ENCODE assay signal across 9 cellular contexts in the genomic region with DNA sequence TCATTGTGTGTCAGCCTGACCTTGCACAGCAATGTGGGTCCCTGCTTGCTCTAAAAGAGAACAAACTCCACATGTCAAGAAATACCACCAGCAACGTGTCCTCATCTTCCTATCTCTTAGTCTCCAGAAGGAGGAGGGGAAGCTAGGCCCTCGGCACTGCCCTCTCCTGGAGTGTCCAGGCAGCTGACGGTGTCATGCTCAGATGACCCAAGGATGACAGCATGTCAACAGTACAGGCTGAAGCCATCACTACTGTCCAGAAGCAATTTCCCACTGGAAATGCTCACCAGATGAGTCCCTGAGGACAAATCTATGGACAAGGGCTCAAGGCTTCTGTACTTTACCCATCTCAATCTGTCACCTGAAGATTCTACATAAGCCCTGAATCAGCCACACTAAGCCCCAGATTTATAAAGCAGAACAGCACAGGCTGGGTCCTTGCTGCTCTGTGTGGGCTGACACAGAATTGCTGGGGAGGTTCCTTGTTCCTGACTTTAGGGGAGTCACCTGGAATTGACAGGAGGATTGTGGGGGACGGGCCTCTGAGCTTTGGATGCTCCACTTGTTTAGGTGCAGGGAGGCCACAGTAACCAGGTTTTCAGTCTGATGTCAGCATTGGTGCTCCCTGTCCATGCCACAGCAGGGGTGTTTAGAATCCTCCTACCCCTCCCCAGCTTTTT.
A peak's percentile ranks its signal among the peaks of the same experiment; 100 is the strongest.
DNase-seq lines count a peak whose midpoint lies in the region; ATAC-seq and TF ChIP-seq lines count a peak whose summit lies in the region.
"Had no signal": no experiment of that assay in that cellular context is flagged by ENCODE, and none has a peak within 500 bp of the region (broad histone marks: within the 10 kb centered on the region; RNA-seq: fewer than 3 reads in every experiment).

No MANE protein-coding gene starts in this region.

- peaks cover 0 to 1% (median 0%) of the 10 kb centered on the region in 3 donors for H3K36me3 Mint-ChIP-seq in CD8-positive, alpha-beta memory T cell
- H3K36me3 Mint-ChIP-seq: activated naive CD8-positive, alpha-beta T cell treated with anti-CD3 and anti-CD28 coated beads, Interleukin-2, amount 10 ng/mL, durations not matched to agents 7 days and 5 days had no signal

- H3K27me3 Mint-ChIP-seq in CD8-positive, alpha-beta memory T cell = no peaks in the 10 kb centered on the region

- peak; percentile 41 for DNase-seq in AG08395 (ENCODE audit: low spot score)
- peak; percentile 52 for DNase-seq in HT-29 (ENCODE audit: low spot score)
- DNase-seq in astrocyte of the spinal cord (ENCODE audit: low read depth, low spot score) = no peak
- DNase-seq in kidney epithelial cell (ENCODE audit: low read depth) = no peak
- DNase-seq in CD8-positive, alpha-beta memory T cell = no peak
- no peak for DNase-seq in stimulated activated CD4-positive, alpha-beta T cell treated with anti-CD3 and anti-CD28 coated beads, Interleukin-2, amount 100 ng/mL, for 48 hours
- DNase-seq in NCI-H1694 (lab: John Stamatoyannopoulos, UW) = no peak
- DNase-seq: activated naive CD8-positive, alpha-beta T cell treated with anti-CD3 and anti-CD28 coated beads, Interleukin-2, amount 10 ng/mL, durations not matched to agents 7 days and 5 days had no signal

- H3K27me3 ChIP-seq in kidney epithelial cell (ENCODE audit: control insufficient read depth, insufficient read depth, low read length) = peaks cover 7% of the 10 kb centered on the region
- H3K27me3 ChIP-seq in CD8-positive, alpha-beta memory T cell (ENCODE audit: insufficient read depth, low read length, poor library complexity, severe bottlenecking) = no peaks in the 10 kb centered on the region

- CTCF ChIA-PET in CD8-positive, alpha-beta memory T cell (lab: Charles Lee) = no interaction called here

- H3K4me3 Mint-ChIP-seq in CD8-positive, alpha-beta memory T cell = no peak overlapping the region
- H3K4me3 Mint-ChIP-seq: activated naive CD8-positive, alpha-beta T cell treated with anti-CD3 and anti-CD28 coated beads, Interleukin-2, amount 10 ng/mL, durations not matched to agents 7 days and 5 days had no signal

- no peak for ATAC-seq in GM21576 (IDR thresholded peaks at IDR 0.05; ENCODE audit: unreplicated experiment)

- POLR2A ChIA-PET in CD8-positive, alpha-beta memory T cell (lab: Charles Lee) = no interaction called here

- H3K27ac ChIP-seq in CD8-positive, alpha-beta memory T cell (ENCODE audit: low read depth, low read length) = no peak overlapping the region

- H3K9me3 Mint-ChIP-seq in CD8-positive, alpha-beta memory T cell = no peaks in the 10 kb centered on the region
- H3K9me3 Mint-ChIP-seq: activated naive CD8-positive, alpha-beta T cell treated with anti-CD3 and anti-CD28 coated beads, Interleukin-2, amount 10 ng/mL, durations not matched to agents 7 days and 5 days had no signal

- TF ChIP-seq CTCF in astrocyte of the spinal cord (IDR thresholded peaks at IDR 0.05; ENCODE audit: low read depth, low read length) = peak; percentile 52
- peak; percentile 46 for TF ChIP-seq CTCF in kidney epithelial cell (IDR thresholded peaks at IDR 0.05; ENCODE audit: insufficient read depth, low read length, poor library complexity, severe bottlenecking)

- H3K4me3 ChIP-seq in astrocyte of the spinal cord (ENCODE audit: low read depth, low read length) = no peak overlapping the region
- no peak overlapping the region for H3K4me3 ChIP-seq in kidney epithelial cell (ENCODE audit: low read depth, low read length)
- H3K4me3 ChIP-seq in CD8-positive, alpha-beta memory T cell (ENCODE audit: low read length) = no peak overlapping the region

- in situ Hi-C loops in astrocyte of the spinal cord (cut with HindIII; ENCODE audit: low sequenced_read_pairs) = no loop called here

- H3K9me3 ChIP-seq in CD8-positive, alpha-beta memory T cell (ENCODE audit: low read length) = no peaks in the 10 kb centered on the region

- peak overlapping the region in 1 of 8 donors; percentile 38 for H3K27ac Mint-ChIP-seq in CD8-positive, alpha-beta memory T cell
- H3K27ac Mint-ChIP-seq: activated naive CD8-positive, alpha-beta T cell treated with anti-CD3 and anti-CD28 coated beads, Interleukin-2, amount 10 ng/mL, durations not matched to agents 7 days and 5 days had no signal

- H3K4me1 ChIP-seq in CD8-positive, alpha-beta memory T cell (ENCODE audit: insufficient read depth, low read length) = no peaks in the 10 kb centered on the region

- H3K4me1 Mint-ChIP-seq in CD8-positive, alpha-beta memory T cell = no peaks in the 10 kb centered on the region
- H3K4me1 Mint-ChIP-seq: activated naive CD8-positive, alpha-beta T cell treated with anti-CD3 and anti-CD28 coated beads, Interleukin-2, amount 10 ng/mL, durations not matched to agents 7 days and 5 days had no signal

- H3K36me3 ChIP-seq in kidney epithelial cell (ENCODE audit: control insufficient read depth, insufficient read depth, low read length) = no peaks in the 10 kb centered on the region
- no peaks in the 10 kb centered on the region for H3K36me3 ChIP-seq in CD8-positive, alpha-beta memory T cell (ENCODE audit: insufficient read depth, low read length)

Comparison
In these comparisons a context has a peak if more than half of its experiments do, and no peak if none do; other contexts are left out.
1. DNase-seq: peak in AG08395 (single experiment) and HT-29 (single experiment); none in astrocyte of the spinal cord (single experiment), kidney epithelial cell (single experiment), CD8-positive, alpha-beta memory T cell (0 of 5), stimulated activated CD4-positive, alpha-beta T cell treated with anti-CD3 and anti-CD28 coated beads, Interleukin-2, amount 100 ng/mL, for 48 hours (0 of 2) and NCI-H1694 (single experiment).